In genomic region chr13:102774210-102774560, GRCh38 we compare ENCODE assay signal across 8 cellular contexts. TPM values are rescaled to one million over a fixed set of nuclear protein-coding genes. Genes with fewer than 3 reads are reported as not detected.
DNase-seq lines count a peak whose midpoint lies in the region; ATAC-seq lines count a peak whose summit lies in the region.

No MANE protein-coding gene starts in this region.

- peak overlapping the region; percentile 77; the same call in 1 of the 2 replicates for H3K4me3 ChIP-seq in iPS-20b (ENCODE audit: low read length)

- peaks cover 44% of the 10 kb centered on the region for H3K4me1 Mint-ChIP-seq in activated naive CD8-positive, alpha-beta T cell treated with anti-CD3 and anti-CD28 coated beads for 36 hours

- H3K27ac Mint-ChIP-seq in activated naive CD8-positive, alpha-beta T cell treated with anti-CD3 and anti-CD28 coated beads for 36 hours = peak overlapping the region; percentile 88

- H3K4me1 ChIP-seq in iPS-20b (ENCODE audit: insufficient read depth, low read length) = peaks cover 4% of the 10 kb centered on the region; the same call in 1 of the 2 replicates

- peaks cover 22% of the 10 kb centered on the region for H3K27me3 ChIP-seq in iPS-20b (ENCODE audit: insufficient read depth, low read length)

- H3K9ac ChIP-seq in iPS-20b (ENCODE audit: low read depth, low read length) = peak overlapping the region; percentile 53; the same call in 1 of the 2 replicates

- DNase-seq in DMS79 (lab: John Stamatoyannopoulos, UW) = peak; percentile 24
- no peak for DNase-seq in DMS79 treated with DMSO at 0.1 percent for 48 hours (lab: John Stamatoyannopoulos, UW)
- peak; percentile 12 for DNase-seq in activated naive CD8-positive, alpha-beta T cell treated with anti-CD3 and anti-CD28 coated beads for 36 hours
- peak in 8 of 49 donors; percentile 8 to 53 (median 37) for DNase-seq in substantia nigra (lab: John Stamatoyannopoulos, UW)
- no peak for DNase-seq in NCI-H2171 (lab: John Stamatoyannopoulos, UW)

- H3K36me3 ChIP-seq in iPS-20b (ENCODE audit: insufficient read depth, low read depth, low read length) = no peaks in the 10 kb centered on the region

- no peaks in the 10 kb centered on the region for H3K9me3 Mint-ChIP-seq in activated naive CD8-positive, alpha-beta T cell treated with anti-CD3 and anti-CD28 coated beads for 36 hours

- peak overlapping the region; percentile 89 for H3K4me3 Mint-ChIP-seq in activated naive CD8-positive, alpha-beta T cell treated with anti-CD3 and anti-CD28 coated beads for 36 hours

- no peaks in the 10 kb centered on the region for H3K9me3 ChIP-seq in iPS-20b (ENCODE audit: insufficient read depth, low read depth, low read length)

- no peaks in the 10 kb centered on the region for H3K27me3 Mint-ChIP-seq in activated naive CD8-positive, alpha-beta T cell treated with anti-CD3 and anti-CD28 coated beads for 36 hours

- peaks cover 22% of the 10 kb centered on the region for H3K36me3 Mint-ChIP-seq in activated naive CD8-positive, alpha-beta T cell treated with anti-CD3 and anti-CD28 coated beads for 36 hours

- H3K27ac ChIP-seq in iPS-20b (ENCODE audit: low read length) (no peak overlapping the region), substantia nigra (ENCODE audit: low read depth, low read length, poor library complexity, severe bottlenecking) (peak overlapping the region; percentile 76)

- no peak for ATAC-seq in GM21723 (IDR thresholded peaks at IDR 0.05; ENCODE audit: unreplicated experiment)
- no peak for ATAC-seq in GM18511 (IDR thresholded peaks at IDR 0.05; ENCODE audit: unreplicated experiment)

RNA-seq across cellular contexts. Expression of gene TEX30, which starts 0.6 kb away (rescaled TPM):
- total RNA-seq in activated naive CD8-positive, alpha-beta T cell treated with anti-CD3 and anti-CD28 coated beads for 36 hours = 10 to 100 TPM; 42.3 to 44.8 TPM

RNA-seq across cellular contexts. Expression of gene POGLUT2, which starts 24.6 kb away (rescaled TPM):
- 1 to 10 TPM; 7.2 to 8.1 TPM for total RNA-seq in activated naive CD8-positive, alpha-beta T cell treated with anti-CD3 and anti-CD28 coated beads for 36 hours

RNA-seq across cellular contexts. Expression of gene BIVM, which starts 24.7 kb away (rescaled TPM):
- total RNA-seq in activated naive CD8-positive, alpha-beta T cell treated with anti-CD3 and anti-CD28 coated beads for 36 hours = 10 to 100 TPM; 12.9 to 13.5 TPM

Comparison
In these comparisons a context has a peak if more than half of its experiments do, and no peak if none do; other contexts are left out.
1. DNase-seq: peak in DMS79 (single experiment) and activated naive CD8-positive, alpha-beta T cell treated with anti-CD3 and anti-CD28 coated beads for 36 hours (single experiment); none in DMS79 treated with DMSO at 0.1 percent for 48 hours (single experiment) and NCI-H2171 (single experiment).